In the genomic region with DNA sequence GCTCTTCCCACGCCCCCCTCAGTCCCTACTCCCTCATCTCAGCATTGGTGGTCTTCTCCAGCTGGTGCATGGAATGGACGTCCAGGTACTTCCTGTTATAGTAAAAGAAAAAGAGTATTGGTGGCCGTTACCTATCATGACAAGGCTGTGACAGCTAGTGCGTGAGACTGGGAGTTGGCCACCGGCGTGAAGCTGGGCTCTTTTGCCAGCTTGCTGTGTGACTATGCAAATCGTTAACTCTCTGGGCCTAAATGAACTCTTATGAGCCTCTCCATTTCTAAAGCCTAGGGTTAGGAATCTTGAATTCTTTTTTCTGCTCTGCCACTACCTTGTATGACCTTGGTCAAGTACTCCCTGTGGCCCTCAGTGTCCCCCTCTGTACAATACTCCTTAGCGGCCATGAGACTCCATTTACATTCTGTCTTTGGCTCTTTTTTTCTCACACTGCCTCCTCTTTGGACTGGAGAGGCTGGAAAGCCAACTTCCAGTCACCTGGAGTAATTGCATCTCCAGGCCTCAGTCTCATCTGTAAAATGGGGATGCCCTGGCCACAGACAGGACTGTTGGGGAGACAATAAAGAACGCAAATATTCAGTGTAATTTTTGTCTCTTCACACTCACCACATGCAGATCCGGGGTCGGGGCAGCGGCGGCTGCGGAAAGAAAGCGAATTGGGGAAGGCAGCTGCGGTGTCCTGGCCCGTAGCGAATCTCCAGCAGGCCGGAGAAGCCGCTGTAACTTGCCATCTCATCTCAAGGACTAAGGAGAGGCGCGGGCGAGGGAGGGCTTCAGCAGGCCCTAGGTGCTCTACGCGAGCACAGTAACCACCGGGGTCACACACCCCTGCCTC, we compare ENCODE assay signal across 8 cellular contexts. TPM values are rescaled to one million over a fixed set of nuclear protein-coding genes. Genes with fewer than 3 reads are reported as not detected.
DNase-seq lines count a peak whose midpoint lies in the region; ATAC-seq, FAIRE-seq and TF ChIP-seq lines count a peak whose summit lies in the region.

No MANE protein-coding gene starts in this region.

- peak overlapping the region; percentile 63; the same call in 1 of the 2 replicates for H3K23ac ChIP-seq in IMR-90 (ENCODE audit: low read depth, low read length)

- no peak; the same call in 1 of the 2 replicates for TF ChIP-seq POLR2A in IMR-90 (IDR thresholded peaks at IDR 0.05; ENCODE audit: low read depth, low read length)

- in situ Hi-C loops in IMR-90 (cut with MboI; ENCODE audit: low sequenced_read_pairs), result no loop called here

- H4K91ac ChIP-seq in IMR-90 (ENCODE audit: insufficient read depth, low read depth, low read length), result no peak overlapping the region

- POLR2A ChIA-PET in AG04449 (lab: Yijun Ruan, JAX) (interaction anchor here (0.7 to 2.0 kb wide), 3 partner anchors 13 to 161 kb away, joined by 3 to 9 read pairs (median 8); a partner anchor contains a TSS), IMR-90 (lab: Charles Lee; ENCODE audit: unreplicated experiment) (no interaction called here)

- H3K4me2 ChIP-seq in IMR-90 (ENCODE audit: low read depth, low read length), result peak overlapping the region; percentile 92

- H3K9me1 ChIP-seq in IMR-90 (ENCODE audit: insufficient read depth, low read length), result 0 out of 2 replicates have a peak, but pooled peaks cover 4% of the 10 kb centered on the region

- H2BK20ac ChIP-seq in IMR-90 (ENCODE audit: low read depth, low read length), result no peak overlapping the region

- peak overlapping the region; percentile 100 for H2AFZ ChIP-seq in IMR-90 (replicated peaks; ENCODE audit: low read length, poor library complexity)

- H3K79me1 ChIP-seq in IMR-90 (ENCODE audit: low read depth in 1 of 2, low read length in 2 of 2), result peaks cover 20 to 52% of the 10 kb centered on the region in 2 experiments

- H3K4me1 ChIP-seq in IMR-90 (ENCODE audit: control insufficient read depth, insufficient read depth, low read length) (peaks cover 12% of the 10 kb centered on the region), mucosa of rectum (ENCODE audit: control insufficient read depth in 2 of 2, insufficient read depth in 2 of 2, low read length in 2 of 2) (peaks cover 24 to 26% of the 10 kb centered on the region in 2 donors)

- CTCF ChIA-PET in AG04449 (lab: Yijun Ruan, JAX) (interaction anchor here (0.7 kb wide), 1 partner anchor 14 kb away, joined by 3 read pairs; no protein-coding TSS in a partner anchor), IMR-90 (lab: Yijun Ruan, JAX) (no interaction called here)

- intact Hi-C loops in IMR-90 (cut with micrococcal nuclease), result loop anchor here (5.0 kb wide), 1 partner anchor 161 kb away; a partner anchor contains a TSS

- H3K18ac ChIP-seq in IMR-90 (ENCODE audit: low read depth, low read length), result no peak overlapping the region

- H2AK9ac ChIP-seq in IMR-90 (replicated peaks; ENCODE audit: low read depth, low read length, poor library complexity), result peak overlapping the region; percentile 87

- no peak for TF ChIP-seq RAD21 in IMR-90 (IDR thresholded peaks at IDR 0.05; ENCODE audit: low read length)

- no peak overlapping the region for H3K4ac ChIP-seq in IMR-90 (ENCODE audit: low read depth, low read length)

- no peak for FAIRE-seq in bronchial epithelial cell (lab: Jason Lieb, UNC)

- H3K9ac ChIP-seq in IMR-90 (ENCODE audit: low read depth, low read length) (peak overlapping the region; percentile 11), mucosa of rectum (ENCODE audit: low read depth in 1 of 2, low read length in 2 of 2) (peak overlapping the region in 1 of 2 donors; percentile 63)

- DNase-seq in AG04449 (ENCODE audit: low read depth, low spot score) (no peak), IMR-90 (no peak), bronchial epithelial cell (ENCODE audit: low read depth) (no peak), cerebellar nuclear complex (lab: John Stamatoyannopoulos, UW) (no peak), NCI-H2107 treated with DMSO at 0.1 percent for 48 hours (lab: John Stamatoyannopoulos, UW; ENCODE audit: unreplicated experiment) (no peak)

- H3K9me3 ChIP-seq in IMR-90 (ENCODE audit: control insufficient read depth, insufficient read depth, low read length), result no peaks in the 10 kb centered on the region
- H3K9me3 ChIP-seq in mucosa of rectum (ENCODE audit: control insufficient read depth in 2 of 2, low read length in 2 of 2), result no peaks in the 10 kb centered on the region

- no peak overlapping the region for H2AK5ac ChIP-seq in IMR-90 (ENCODE audit: low read depth, low read length)

- dilution Hi-C loops in IMR-90 (cut with HindIII; ENCODE audit: low sequenced_read_pairs, unreplicated experiment), result no loop called here

- H3K14ac ChIP-seq in IMR-90 (replicated peaks; ENCODE audit: low read depth, low read length), result no peak overlapping the region

- H3K27ac ChIP-seq in IMR-90 (ENCODE audit: insufficient read depth, low read length) (peak overlapping the region; percentile 31; the same call in 1 of the 2 replicates), mucosa of rectum (ENCODE audit: low read depth in 2 of 2, low read length in 2 of 2) (no peak overlapping the region)

- H3K4me3 ChIP-seq in AG04449 (ENCODE audit: low read depth, low read length) (peak overlapping the region; percentile 96), IMR-90 (ENCODE audit: insufficient read depth, low read depth, low read length) (peak overlapping the region; percentile 77), bronchial epithelial cell (ENCODE audit: low read depth, low read length) (peak overlapping the region; percentile 71), mucosa of rectum (ENCODE audit: low read length in 2 of 2) (peak overlapping the region; percentile 84 to 99)

- peaks cover 37% of the 10 kb centered on the region for H3K36me3 ChIP-seq in IMR-90 (ENCODE audit: control insufficient read depth, insufficient read depth, low read length)
- peaks cover 23% of the 10 kb centered on the region for H3K36me3 ChIP-seq in bronchial epithelial cell (ENCODE audit: control insufficient read depth, insufficient read depth, low read length)
- peaks cover 40% of the 10 kb centered on the region in 2 donors for H3K36me3 ChIP-seq in mucosa of rectum (ENCODE audit: control insufficient read depth in 2 of 2, insufficient read depth in 2 of 2, low read length in 2 of 2)

- H2BK5ac ChIP-seq in IMR-90 (ENCODE audit: low read depth, low read length, poor library complexity, severe bottlenecking), result no peak overlapping the region

- BruUV-seq in IMR-90 (replicated peaks; lab: Mats Ljungman, UMichigan), result no TSS peak

- no peak overlapping the region for H2BK120ac ChIP-seq in IMR-90 (ENCODE audit: low read depth, low read length)

- H2BK15ac ChIP-seq in IMR-90 (ENCODE audit: low read depth, low read length), result no peak overlapping the region

- H3K56ac ChIP-seq in IMR-90 (ENCODE audit: extremely low read depth, insufficient read depth, low read length), result no peak overlapping the region; the same call in 1 of the 2 replicates

- no peak for TF ChIP-seq CTCF in AG04449 (IDR thresholded peaks at IDR 0.05; ENCODE audit: insufficient read depth, low read length, missing control alignments)
- TF ChIP-seq CTCF in IMR-90 (conservative IDR thresholded peaks at IDR 0.05; ENCODE audit: low read depth, low read length), result no peak
- TF ChIP-seq CTCF in bronchial epithelial cell (IDR thresholded peaks at IDR 0.05; ENCODE audit: insufficient read depth, low read length, severe bottlenecking), result no peak

- peaks cover 17% of the 10 kb centered on the region for H4K20me1 ChIP-seq in IMR-90 (ENCODE audit: insufficient read depth, low read length)

- WGBS in IMR-90 (ENCODE audit: extremely low coverage in 2 of 2, insufficient read length in 1 of 2), 2 experiments, result 90% methylated on average over 2 of the region's 26 CpGs; no CpG with 5 or more reads in 1 of the 2 experiments

- ATAC-seq in IMR-90 (ENCODE audit: low read depth) (peak; percentile 1; the same call in 1 of the 2 replicates), GM21723 (IDR thresholded peaks at IDR 0.05; ENCODE audit: unreplicated experiment) (no peak), HG03342 (IDR thresholded peaks at IDR 0.05; ENCODE audit: unreplicated experiment) (no peak)

- H4K8ac ChIP-seq in IMR-90 (ENCODE audit: low read depth in 2 of 2, low read length in 2 of 2), result no peak overlapping the region

- H4K5ac ChIP-seq in IMR-90 (ENCODE audit: low read depth, low read length), result no peak overlapping the region

- H3K27me3 ChIP-seq in IMR-90 (ENCODE audit: control insufficient read depth, insufficient read depth, low read length), result no peaks in the 10 kb centered on the region
- H3K27me3 ChIP-seq in bronchial epithelial cell (ENCODE audit: control insufficient read depth, insufficient read depth, low read length), result no peaks in the 10 kb centered on the region
- no peaks in the 10 kb centered on the region for H3K27me3 ChIP-seq in mucosa of rectum (ENCODE audit: control insufficient read depth in 2 of 2, insufficient read depth in 2 of 2, low read length in 2 of 2)

TF ChIP-seq in IMR-90, 13 proteins besides CTCF, POLR2A, EP300 and RAD21:
- no peak for TF ChIP-seq MAFK (IDR thresholded peaks at IDR 0.05; ENCODE audit: low read depth, low read length)
- TF ChIP-seq BHLHE40 (IDR thresholded peaks at IDR 0.05; ENCODE audit: low read depth, low read length), result no peak
- TF ChIP-seq RCOR1 (IDR thresholded peaks at IDR 0.05; ENCODE audit: insufficient replicate concordance, low read length), result peak; percentile 9

RNA-seq across cellular contexts. Expression of a gene that starts 1.1 kb away (rescaled TPM):
- 0.90 and 1.7 TPM in 2 replicates for total RNA-seq in IMR-90 (2012; rRNA removed)
- 7.6 and 8.8 TPM in 2 replicates for polyA plus RNA-seq in IMR-90 (2012; rRNA removed)
- 5.0 and 5.2 TPM in 2 replicates for polyA plus RNA-seq in IMR-90 (2012; cell fraction: cytosol; rRNA removed)
- polyA plus RNA-seq in IMR-90 (2012; cell fraction: nucleus; rRNA removed; ENCODE audit: low replicate concordance), result 47.8 and 56.3 TPM in 2 replicates
- total RNA-seq in bronchial epithelial cell, result 0.26 and 1.1 TPM in 2 replicates

RNA-seq across cellular contexts. Expression of a gene that starts 1.3 kb away (rescaled TPM):
- total RNA-seq in IMR-90 (2012; rRNA removed) (63.9 and 72.4 TPM in 2 replicates), bronchial epithelial cell (38.7 and 44.5 TPM in 2 replicates)
- 46.7 and 49.7 TPM in 2 replicates for polyA plus RNA-seq in IMR-90 (2012; rRNA removed)
- 22.2 and 29.2 TPM in 2 replicates for polyA plus RNA-seq in IMR-90 (2012; cell fraction: cytosol; rRNA removed)
- 74.3 and 98.0 TPM in 2 replicates for polyA plus RNA-seq in IMR-90 (2012; cell fraction: nucleus; rRNA removed; ENCODE audit: low replicate concordance)

RNA-seq across cellular contexts. Expression of a gene that starts 12.6 kb away (rescaled TPM):
- total RNA-seq in IMR-90 (2012; rRNA removed) (26.0 and 26.7 TPM in 2 replicates), bronchial epithelial cell (10.6 and 14.2 TPM in 2 replicates)
- 37.7 and 38.9 TPM in 2 replicates for polyA plus RNA-seq in IMR-90 (2012; rRNA removed)
- 20.1 and 32.6 TPM in 2 replicates for polyA plus RNA-seq in IMR-90 (2012; cell fraction: cytosol; rRNA removed)
- 162 and 239 TPM in 2 replicates for polyA plus RNA-seq in IMR-90 (2012; cell fraction: nucleus; rRNA removed; ENCODE audit: low replicate concordance)

RNA-seq across cellular contexts. Expression of a gene that starts 26.2 kb away (rescaled TPM):
- total RNA-seq in IMR-90 (2012; rRNA removed) (9.1 and 9.4 TPM in 2 replicates), bronchial epithelial cell (4.2 and 5.0 TPM in 2 replicates)
- polyA plus RNA-seq in IMR-90 (2012; rRNA removed), result 6.6 and 7.3 TPM in 2 replicates
- 3.2 and 4.6 TPM in 2 replicates for polyA plus RNA-seq in IMR-90 (2012; cell fraction: cytosol; rRNA removed)
- polyA plus RNA-seq in IMR-90 (2012; cell fraction: nucleus; rRNA removed; ENCODE audit: low replicate concordance), result 9.8 and 11.9 TPM in 2 replicates
